In the genomic region with DNA sequence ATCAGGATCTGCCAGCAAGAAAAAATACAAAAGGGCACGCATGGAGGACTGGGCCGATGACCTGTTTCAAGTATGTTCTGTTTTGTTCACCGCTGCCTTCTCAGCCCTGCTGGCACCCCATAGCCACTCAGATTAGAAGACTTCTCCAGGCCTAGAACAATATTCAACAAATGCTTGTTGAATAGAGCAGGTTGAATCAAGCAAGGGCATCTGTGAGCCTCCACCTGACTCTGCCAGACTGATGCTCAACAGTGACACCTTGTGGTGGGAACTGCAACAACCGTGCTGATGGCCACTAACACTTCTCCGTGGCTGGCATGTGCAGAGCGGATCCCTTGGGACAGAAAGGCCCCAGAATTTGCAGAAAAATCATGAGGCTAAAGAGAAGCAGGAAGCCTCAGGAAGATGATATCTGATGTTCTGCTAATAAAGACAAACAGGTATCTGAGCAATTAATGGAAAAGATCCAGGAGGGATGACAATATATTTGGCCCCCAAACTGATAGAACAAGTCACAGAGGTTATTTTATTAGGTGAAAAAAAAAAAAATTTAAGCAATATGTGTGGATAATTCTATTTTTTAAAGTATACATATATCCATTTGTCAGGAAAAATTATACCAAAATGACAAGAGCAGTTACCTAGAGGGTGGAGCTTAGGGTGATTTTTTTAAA, we compare ENCODE assay signal across 8 cellular contexts.
DNase-seq lines count a peak whose midpoint lies in the region; ATAC-seq and TF ChIP-seq lines count a peak whose summit lies in the region.

No MANE protein-coding gene starts in this region.

- H3K27me3 ChIP-seq in mammary epithelial cell (ENCODE audit: insufficient read depth, low read length) = no peaks in the 10 kb centered on the region

- no peaks in the 10 kb centered on the region for H3K79me2 ChIP-seq in mammary epithelial cell (ENCODE audit: insufficient read depth, low read length)

- H3K36me3 ChIP-seq in mammary epithelial cell (ENCODE audit: insufficient read depth, low read length) = no peaks in the 10 kb centered on the region

- no peaks in the 10 kb centered on the region for H3K4me1 ChIP-seq in mammary epithelial cell (ENCODE audit: insufficient read depth, low read length)

- no peak overlapping the region for H3K9ac ChIP-seq in mammary epithelial cell (ENCODE audit: insufficient read depth, low read length)

- ATAC-seq in GM18861 (IDR thresholded peaks at IDR 0.05; ENCODE audit: unreplicated experiment) (no peak), GM18498 (IDR thresholded peaks at IDR 0.05; ENCODE audit: unreplicated experiment) (no peak)

- intact Hi-C loops in mammary epithelial cell (cut with micrococcal nuclease) = loop anchor here (1.0 to 10.0 kb wide), 2 partner anchors 642 to 830 kb away; no protein-coding TSS in a partner anchor

- no peaks in the 10 kb centered on the region for H4K20me1 ChIP-seq in mammary epithelial cell (ENCODE audit: insufficient read depth, low read length)

- 74% methylated on average over 6 of the region's 6 CpGs for WGBS in mammary epithelial cell (ENCODE audit: low coverage, missing lambda C conversion rate)

- dilution Hi-C loops in mammary epithelial cell (cut with HindIII; ENCODE audit: low sequenced_read_pairs) = loop anchor here (10.0 kb wide), 2 partner anchors 620 to 650 kb away; no protein-coding TSS in a partner anchor

- no peak overlapping the region for H2AFZ ChIP-seq in mammary epithelial cell (ENCODE audit: low read depth, low read length)

- in situ Hi-C loops in mammary epithelial cell (cut with MboI; ENCODE audit: low sequenced_read_pairs in 2 of 2) = no loop called here

- no peak overlapping the region for H3K4me2 ChIP-seq in mammary epithelial cell (ENCODE audit: insufficient read depth, low read depth, low read length)

- CTCF ChIA-PET in mammary epithelial cell (lab: Charles Lee; ENCODE audit: low non-redundant PET) = no interaction called here

- H3K4me3 ChIP-seq in mammary epithelial cell (replicated peaks in 1 of 3; ENCODE audit: insufficient read depth in 1 of 3, low read depth in 2 of 3, low read length in 3 of 3) = no peak overlapping the region

- DNase-seq in NCI-H2081 (lab: John Stamatoyannopoulos, UW) = peak; percentile 50 to 55
- no peak for DNase-seq in NCI-H2081 treated with DMSO at 0.1 percent for 48 hours (lab: John Stamatoyannopoulos, UW)
- peak; percentile 39 for DNase-seq in SHP77 treated with DMSO at 0.1 percent for 48 hours (lab: John Stamatoyannopoulos, UW)
- peak; percentile 28 for DNase-seq in mammary epithelial cell
- peak; percentile 26 for DNase-seq in myocyte (ENCODE audit: low read depth)

- no peaks in the 10 kb centered on the region for H3K9me3 ChIP-seq in mammary epithelial cell (replicated peaks; ENCODE audit: insufficient read depth, low read length)

- H3K27ac ChIP-seq in mammary epithelial cell (ENCODE audit: insufficient read depth, low read depth, low read length) = no peak overlapping the region

- no TSS peak for BruUV-seq in mammary epithelial cell (replicated peaks; lab: Mats Ljungman, UMichigan)

- TF ChIP-seq CTCF in LNCAP (IDR thresholded peaks at IDR 0.05) = peak; percentile 91
- peak; percentile 69 to 76 for TF ChIP-seq CTCF in mammary epithelial cell (conservative IDR thresholded peaks at IDR 0.05 in 1 of 2, IDR thresholded peaks at IDR 0.05 in 1 of 2; ENCODE audit: extremely low read depth in 1 of 2, insufficient read depth in 1 of 2, low read depth in 1 of 2, low read length in 2 of 2)
